Comparison of ENCODE assay signal across 15 cellular contexts in the genomic region with DNA sequence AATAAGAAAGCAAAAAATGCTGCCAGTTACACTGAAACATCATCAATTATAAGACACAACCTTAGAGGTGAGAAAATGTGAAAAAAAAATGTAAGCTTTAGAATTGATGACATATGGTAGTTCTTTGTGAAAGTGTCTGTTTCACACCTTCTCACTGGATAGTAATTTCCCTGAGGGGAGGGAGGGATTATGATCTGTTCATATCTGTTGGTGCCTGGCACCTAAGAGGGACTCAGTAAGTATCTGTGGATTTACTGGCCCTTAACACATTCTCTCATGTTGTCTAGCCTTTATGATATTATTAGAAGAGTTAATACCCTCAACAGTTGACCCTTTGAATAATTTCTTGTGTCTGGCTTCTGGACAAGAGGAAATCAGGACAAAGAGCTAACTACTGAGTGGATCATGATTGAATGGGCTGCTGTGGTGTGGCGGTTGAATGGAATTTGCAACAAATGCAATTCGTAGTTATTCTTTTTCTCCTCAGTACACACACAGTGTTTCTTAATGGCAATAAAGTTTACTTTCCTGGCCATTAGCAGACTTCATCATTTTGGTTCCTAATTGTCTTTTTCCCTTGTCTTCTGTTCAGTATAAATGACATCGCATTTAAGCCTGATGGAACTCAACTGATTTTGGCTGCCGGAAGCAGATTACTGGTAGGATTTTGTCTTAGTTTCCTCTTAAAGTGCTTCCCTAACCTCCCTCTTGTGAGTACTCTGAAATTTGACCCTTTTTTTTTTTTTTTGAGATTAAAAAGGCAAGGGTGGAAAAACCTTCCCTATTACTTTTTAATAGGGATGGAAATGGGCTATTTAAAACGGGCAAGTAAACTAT. TPM values are rescaled to one million over a fixed set of nuclear protein-coding genes. Genes with fewer than 3 reads are reported as not detected.
DNase-seq lines count a peak whose midpoint lies in the region; ATAC-seq, FAIRE-seq and TF ChIP-seq lines count a peak whose summit lies in the region.
"Had no signal": no experiment of that assay in that cellular context is flagged by ENCODE, and none has a peak within 500 bp of the region (broad histone marks: within the 10 kb centered on the region; RNA-seq: fewer than 3 reads in every experiment).

No MANE protein-coding gene starts in this region.

- H3K9me3 Mint-ChIP-seq in naive thymus-derived CD4-positive, alpha-beta T cell: no peaks in the 10 kb centered on the region
- H3K9me3 Mint-ChIP-seq: activated B cell treated with CpG ODN at 0.5 μM for 24 hours; naive thymus-derived CD8-positive, alpha-beta T cell had no signal

- FAIRE-seq in K562 (lab: Jason Lieb, UNC): no peak
- FAIRE-seq: small intestine had no signal

- peak overlapping the region in 1 of 10 donors; percentile 41 for H3K4me3 Mint-ChIP-seq in naive thymus-derived CD4-positive, alpha-beta T cell
- H3K4me3 Mint-ChIP-seq: activated B cell treated with CpG ODN at 0.5 μM for 24 hours; naive thymus-derived CD8-positive, alpha-beta T cell had no signal

- no peak for TF ChIP-seq POLR2A in K562 (conservative IDR thresholded peaks at IDR 0.05)
- no peak for TF ChIP-seq POLR2A in gastrocnemius medialis (IDR thresholded peaks at IDR 0.05)

- POLR2A ChIA-PET in K562 (lab: Yijun Ruan, JAX): interaction anchor here (0.7 to 2.1 kb wide), 4 partner anchors 9 to 133 kb away, joined by 3 to 15 read pairs (median 4); partner anchors contain the start of genes EFCAB12, IFT122 and MBD4
- POLR2A ChIA-PET in naive thymus-derived CD4-positive, alpha-beta T cell (lab: Charles Lee): interaction anchor here (2.1 kb wide), 1 partner anchor 8 kb away, joined by 7 read pairs; no protein-coding TSS in a partner anchor

- TF ChIP-seq EP300 in K562 (IDR thresholded peaks at IDR 0.05; ENCODE audit: low read length): peak; percentile 42; the same call in 1 of the 2 replicates

- H3K36me3 ChIP-seq in HUES64 (ENCODE audit: insufficient read depth, low read length): peaks cover 22% of the 10 kb centered on the region
- peaks cover 9% of the 10 kb centered on the region; the same call in 1 of the 3 replicates for H3K36me3 ChIP-seq in K562 (ENCODE audit: control insufficient read depth, insufficient read depth, low read length)
- peaks cover 0 to 6% (median 0%) of the 10 kb centered on the region in 3 experiments for H3K36me3 ChIP-seq in naive thymus-derived CD4-positive, alpha-beta T cell (ENCODE audit: control insufficient read depth in 2 of 3, insufficient read depth in 3 of 3, low read length in 3 of 3)
- H3K36me3 ChIP-seq in gastrocnemius medialis: peaks cover 0 to 5% of the 10 kb centered on the region in 2 donors

- no TSS peak for BruUV-seq in K562 (replicated peaks; lab: Mats Ljungman, UMichigan)

- no peak overlapping the region; the same call in 1 of the 2 replicates for H3K27ac ChIP-seq in HUES64 (ENCODE audit: low read depth, low read length)
- peak overlapping the region; percentile 72 for H3K27ac ChIP-seq in K562 (ENCODE audit: extremely low read depth, low read depth, low read length)
- H3K27ac ChIP-seq in naive thymus-derived CD4-positive, alpha-beta T cell (ENCODE audit: low read depth, low read length): no peak overlapping the region
- H3K27ac ChIP-seq in gastrocnemius medialis: no peak overlapping the region
- H3K27ac ChIP-seq: foreskin keratinocyte had no signal

- ATAC-seq in K562 (no peak), gastrocnemius medialis (no peak), HG03135 (IDR thresholded peaks at IDR 0.05; ENCODE audit: unreplicated experiment) (no peak)
- no peak for ATAC-seq in naive thymus-derived CD4-positive, alpha-beta T cell
- ATAC-seq: foreskin keratinocyte; naive thymus-derived CD8-positive, alpha-beta T cell had no signal

- CTCF ChIA-PET in K562 (lab: Yijun Ruan, JAX; ENCODE audit: low intra/inter-chr PET ratio): interaction anchor here (0.6 kb wide), 1 partner anchor 487 kb away, joined by 3 read pairs; no protein-coding TSS in a partner anchor
- CTCF ChIA-PET in naive thymus-derived CD4-positive, alpha-beta T cell (lab: Charles Lee): no interaction called here

- intact Hi-C loops in K562 (cut with micrococcal nuclease) (loop anchor here (10.0 kb wide), 1 partner anchor 1405 kb away; no protein-coding TSS in a partner anchor), gastrocnemius medialis (cut with DNase I; ENCODE audit: low total_unique reads) (no loop called here)
- intact Hi-C loops in naive thymus-derived CD4-positive, alpha-beta T cell (cut with micrococcal nuclease): loop anchor here in 1 of 2 donors (1.0 kb wide), 1 partner anchor 9 kb away; the partner anchor contains the start of gene IFT122

- H3K27ac Mint-ChIP-seq in naive thymus-derived CD4-positive, alpha-beta T cell: peak overlapping the region in 6 of 9 donors; percentile 9 to 94 (median 91)
- H3K27ac Mint-ChIP-seq: activated B cell treated with CpG ODN at 0.5 μM for 24 hours had no signal

- H3K79me2 ChIP-seq in K562 (ENCODE audit: control insufficient read depth, insufficient read depth, low read length): peaks cover 33% of the 10 kb centered on the region

- 78% methylated on average over 5 of the region's 5 CpGs for WGBS in HUES64
- WGBS in K562 (ENCODE audit: insufficient coverage, low coverage, missing lambda C conversion rate): 6% methylated on average over 5 of the region's 5 CpGs

- peaks cover 0 to 14% (median 13%) of the 10 kb centered on the region in 7 donors for H3K4me1 Mint-ChIP-seq in naive thymus-derived CD4-positive, alpha-beta T cell
- H3K4me1 Mint-ChIP-seq: activated B cell treated with CpG ODN at 0.5 μM for 24 hours had no signal

- peaks cover 5 to 23% (median 20%) of the 10 kb centered on the region in 5 donors for H3K36me3 Mint-ChIP-seq in naive thymus-derived CD4-positive, alpha-beta T cell

- H3K9ac ChIP-seq in HUES64 (ENCODE audit: low read depth, low read length) (peak overlapping the region; percentile 7; the same call in 1 of the 2 replicates), K562 (ENCODE audit: insufficient read depth in 1 of 2, low read depth in 2 of 2, low read length in 2 of 2) (peak overlapping the region in 1 of 2 experiments; percentile 67; a peak in 2 of 4 replicates)

- in situ Hi-C loops in K562 (cut with MboI): no loop called here
- in situ Hi-C loops in gastrocnemius medialis (cut with MboI; ENCODE audit: low sequenced_read_pairs in 4 of 4): no loop called here

- H3K9me3 ChIP-seq in HUES64 (ENCODE audit: insufficient read depth, low read depth, low read length) (no peaks in the 10 kb centered on the region), K562 (replicated peaks; ENCODE audit: control insufficient read depth, insufficient read depth, low read depth, low read length) (no peaks in the 10 kb centered on the region), gastrocnemius medialis (no peaks in the 10 kb centered on the region)
- H3K9me3 ChIP-seq in naive thymus-derived CD4-positive, alpha-beta T cell (ENCODE audit: control insufficient read depth in 2 of 3, low read length in 3 of 3): no peaks in the 10 kb centered on the region

- no peaks in the 10 kb centered on the region for H4K20me1 ChIP-seq in K562 (replicated peaks; ENCODE audit: control insufficient read depth, insufficient read depth, low read length)

- H3K4me2 ChIP-seq in K562 (ENCODE audit: insufficient read depth, low read length): peak overlapping the region; percentile 31

- H3K4me3 ChIP-seq in HUES64 (ENCODE audit: low read length) (no peak overlapping the region), K562 (no peak overlapping the region), gastrocnemius medialis (no peak overlapping the region)
- H3K4me3 ChIP-seq in naive thymus-derived CD4-positive, alpha-beta T cell (ENCODE audit: low read length): no peak overlapping the region

- TF ChIP-seq RAD21 in K562 (CRISPR knock-in tag; conservative IDR thresholded peaks at IDR 0.05 in 1 of 2, IDR thresholded peaks at IDR 0.05 in 1 of 2): no peak

- H2AFZ ChIP-seq in K562 (ENCODE audit: low read depth, low read length): peak overlapping the region; percentile 81

- H3K4me1 ChIP-seq in HUES64 (ENCODE audit: insufficient read depth, low read length): peaks cover 34% of the 10 kb centered on the region
- peaks cover 14 to 47% of the 10 kb centered on the region in 2 experiments; a peak in 4 of 5 replicates for H3K4me1 ChIP-seq in K562 (replicated peaks in 1 of 2; ENCODE audit: control insufficient read depth in 2 of 2, insufficient read depth in 2 of 2, low read length in 2 of 2)
- peaks cover 0 to 3% of the 10 kb centered on the region in 2 donors for H3K4me1 ChIP-seq in naive thymus-derived CD4-positive, alpha-beta T cell (ENCODE audit: control insufficient read depth in 2 of 2, insufficient read depth in 2 of 2, low read length in 2 of 2)
- peaks cover 0 to 5% of the 10 kb centered on the region in 2 donors for H3K4me1 ChIP-seq in gastrocnemius medialis
- H3K4me1 ChIP-seq: foreskin keratinocyte had no signal

- H3K27me3 ChIP-seq in HUES64 (ENCODE audit: insufficient read depth, low read length) (no peaks in the 10 kb centered on the region), K562 (ENCODE audit: control insufficient read depth in 2 of 2, insufficient read depth in 2 of 2, low read length in 2 of 2) (no peaks in the 10 kb centered on the region), gastrocnemius medialis (no peaks in the 10 kb centered on the region)
- no peaks in the 10 kb centered on the region for H3K27me3 ChIP-seq in naive thymus-derived CD4-positive, alpha-beta T cell (ENCODE audit: control insufficient read depth in 2 of 2, insufficient read depth in 2 of 2, low read length in 2 of 2)
- H3K27me3 ChIP-seq: foreskin keratinocyte had no signal

- DNase-seq in K562 (ENCODE audit: extremely low read depth in 1 of 4, low spot score in 3 of 4): peak in 1 of 4 experiments; percentile 47
- DNase-seq in naive thymus-derived CD4-positive, alpha-beta T cell: no peak
- no peak for DNase-seq in gastrocnemius medialis
- DNase-seq in activated CD4-positive, CD25-positive, alpha-beta regulatory T cell treated with anti-CD3 and anti-CD28 coated beads, Interleukin-2, amount 50 U/mL, for 72 hours: no peak
- DNase-seq: activated B cell treated with CpG ODN at 0.5 μM for 24 hours; AML-193; DMS79 treated with DMSO at 0.1 percent for 48 hours; foreskin keratinocyte; naive thymus-derived CD8-positive, alpha-beta T cell; NCI-H1694; NCI-H748 treated with DMSO at 0.1 percent for 48 hours; small intestine; substantia nigra had no signal

- no peaks in the 10 kb centered on the region for H3K27me3 Mint-ChIP-seq in naive thymus-derived CD4-positive, alpha-beta T cell
- H3K27me3 Mint-ChIP-seq: activated B cell treated with CpG ODN at 0.5 μM for 24 hours; naive thymus-derived CD8-positive, alpha-beta T cell had no signal

- H3K9me1 ChIP-seq in K562 (ENCODE audit: control insufficient read depth, insufficient read depth, low read length): no peaks in the 10 kb centered on the region

- no peak for TF ChIP-seq CTCF in K562 (IDR thresholded peaks at IDR 0.05 in 2 of 3, conservative IDR thresholded peaks at IDR 0.05 in 1 of 3; ENCODE audit: insufficient read depth in 2 of 3, low read depth in 1 of 3, low read length in 3 of 3)
- no peak for TF ChIP-seq CTCF in gastrocnemius medialis (IDR thresholded peaks at IDR 0.05 in 4 of 5, conservative IDR thresholded peaks at IDR 0.05 in 1 of 5)

RNA-seq across cellular contexts. Expression of gene IFT122, which starts 9.5 kb away (rescaled TPM):
- polyA plus RNA-seq in HUES64 (2013, experiment 1 of 2): 17.8 TPM
- 21.4 TPM for polyA plus RNA-seq in HUES64 (2013, experiment 2 of 2)
- 118 and 123 TPM in 2 replicates for total RNA-seq in K562 (2011; cell fraction: chromatin; rRNA removed; ENCODE audit: low replicate concordance)
- 58.6 and 64.5 TPM in 2 replicates for total RNA-seq in K562 (2011; cell fraction: nucleolus; rRNA removed)
- total RNA-seq in K562 (2011; cell fraction: nucleoplasm; rRNA removed): 64.7 and 77.3 TPM in 2 replicates
- total RNA-seq in K562 (2014; rRNA removed) (7.0 and 8.8 TPM in 2 replicates), K562 (2014; rRNA removed; fragmentation: Illumina TruSeq; extraction: Trizol) (7.1 and 8.4 TPM in 2 replicates), K562 (2015; rRNA removed; fragmentation: Illumina TruSeq; extraction: Trizol) (7.7 and 8.2 TPM in 2 replicates), K562 (2021) (11.1 and 12.9 TPM in 2 replicates), gastrocnemius medialis (10 to 100 TPM in 1 of 4 donors, 1 to 10 TPM in 3; 4.6 to 16.4 (median 5.9) TPM)
- polyA plus RNA-seq in K562 (2011; rRNA removed) (11.5 and 15.5 TPM in 2 replicates), K562 (2014; fragmentation: Illumina TruSeq; extraction: Trizol) (8.4 and 9.0 TPM in 2 replicates), K562 (2014; fragmentation: Nextera tagmentation; extraction: Ambion mirVana) (1 to 10 TPM; 2.4 to 7.0 TPM), K562 (2014; rRNA removed) (9.6 and 11.1 TPM in 2 replicates)
- 11.0 and 12.7 TPM in 2 replicates for polyA plus RNA-seq in K562 (2011; cell fraction: cytosol; rRNA removed)
- 45.8 and 67.6 TPM in 2 replicates for polyA plus RNA-seq in K562 (2011; cell fraction: nucleus; rRNA removed)
- polyA plus RNA-seq in K562 (2012): 12.8 and 21.8 TPM in 2 replicates
- 26.7 and 28.2 TPM in 2 replicates for polyA minus RNA-seq in K562 (2011; rRNA and poly(A)+ RNA removed)
- 7.8 and 15.9 TPM in 2 replicates for polyA minus RNA-seq in K562 (2011; cell fraction: cytosol; rRNA and poly(A)+ RNA removed)
- polyA minus RNA-seq in K562 (2011; cell fraction: nucleus; rRNA and poly(A)+ RNA removed): 24.5 and 32.7 TPM in 2 replicates
- 10 to 100 TPM; 16.6 to 25.2 (median 18.8) TPM for total RNA-seq in naive thymus-derived CD4-positive, alpha-beta T cell
- polyA plus RNA-seq in naive thymus-derived CD4-positive, alpha-beta T cell: 1 to 10 TPM; 3.3 to 9.8 TPM

RNA-seq across cellular contexts. Expression of gene MBD4, which starts 9.7 kb away (rescaled TPM):
- polyA plus RNA-seq in HUES64 (2013, experiment 1 of 2): 34.0 TPM
- polyA plus RNA-seq in HUES64 (2013, experiment 2 of 2): 34.3 TPM
- total RNA-seq in K562 (2011; cell fraction: chromatin; rRNA removed; ENCODE audit: low replicate concordance): 34.9 and 102 TPM in 2 replicates
- 20.8 and 23.4 TPM in 2 replicates for total RNA-seq in K562 (2011; cell fraction: nucleolus; rRNA removed)
- 40.0 and 49.9 TPM in 2 replicates for total RNA-seq in K562 (2011; cell fraction: nucleoplasm; rRNA removed)
- total RNA-seq in K562 (2014; rRNA removed) (28.4 and 32.8 TPM in 2 replicates), K562 (2014; rRNA removed; fragmentation: Illumina TruSeq; extraction: Trizol) (41.7 and 49.6 TPM in 2 replicates), K562 (2015; rRNA removed; fragmentation: Illumina TruSeq; extraction: Trizol) (47.4 and 55.1 TPM in 2 replicates), K562 (2021) (36.3 and 37.9 TPM in 2 replicates), gastrocnemius medialis (10 to 100 TPM; 15.4 to 18.1 (median 16.4) TPM)
- polyA plus RNA-seq in K562 (2011; rRNA removed) (60.2 and 63.9 TPM in 2 replicates), K562 (2014; fragmentation: Illumina TruSeq; extraction: Trizol) (43.5 and 49.1 TPM in 2 replicates), K562 (2014; fragmentation: Nextera tagmentation; extraction: Ambion mirVana) (10 to 100 TPM; 13.3 to 16.6 TPM), K562 (2014; rRNA removed) (39.0 and 48.0 TPM in 2 replicates)
- 13.2 and 24.9 TPM in 2 replicates for polyA plus RNA-seq in K562 (2011; cell fraction: cytosol; rRNA removed)
- 94.0 and 147 TPM in 2 replicates for polyA plus RNA-seq in K562 (2011; cell fraction: nucleus; rRNA removed)
- 27.5 and 38.7 TPM in 2 replicates for polyA plus RNA-seq in K562 (2012)
- 46.8 and 52.4 TPM in 2 replicates for polyA minus RNA-seq in K562 (2011; rRNA and poly(A)+ RNA removed)
- 12.2 and 21.6 TPM in 2 replicates for polyA minus RNA-seq in K562 (2011; cell fraction: cytosol; rRNA and poly(A)+ RNA removed)
- polyA minus RNA-seq in K562 (2011; cell fraction: nucleus; rRNA and poly(A)+ RNA removed): 42.0 and 96.6 TPM in 2 replicates
- 10 to 100 TPM; 37.9 to 56.6 (median 53.1) TPM for total RNA-seq in naive thymus-derived CD4-positive, alpha-beta T cell
- polyA plus RNA-seq in naive thymus-derived CD4-positive, alpha-beta T cell: 10 to 100 TPM; 45.2 to 46.9 TPM

RNA-seq across cellular contexts. Expression of gene EFCAB12, which starts 21.1 kb away (rescaled TPM):
- polyA plus RNA-seq in HUES64 (2013, experiment 1 of 2): 0.45 TPM
- polyA plus RNA-seq in HUES64 (2013, experiment 2 of 2): 0.51 TPM
- 2.6 and 4.9 TPM in 2 replicates for total RNA-seq in K562 (2011; cell fraction: chromatin; rRNA removed; ENCODE audit: low replicate concordance)
- total RNA-seq in K562 (2011; cell fraction: nucleolus; rRNA removed): 1.3 and 1.5 TPM in 2 replicates
- 2.2 and 4.1 TPM in 2 replicates for total RNA-seq in K562 (2011; cell fraction: nucleoplasm; rRNA removed)
- 0.45 and 0.54 TPM in 2 replicates for total RNA-seq in K562 (2014; rRNA removed)
- 0.29 and 0.44 TPM in 2 replicates for total RNA-seq in K562 (2014; rRNA removed; fragmentation: Illumina TruSeq; extraction: Trizol)
- total RNA-seq in K562 (2015; rRNA removed; fragmentation: Illumina TruSeq; extraction: Trizol): 0.72 and 0.76 TPM in 2 replicates
- 0.95 and 1.1 TPM in 2 replicates for total RNA-seq in K562 (2021)
- 0.56 and 0.57 TPM in 2 replicates for polyA plus RNA-seq in K562 (2011; rRNA removed)
- polyA plus RNA-seq in K562 (2011; cell fraction: cytosol; rRNA removed): 0.31 and 0.46 TPM in 2 replicates
- polyA plus RNA-seq in K562 (2011; cell fraction: nucleus; rRNA removed): 2.7 and 8.5 TPM in 2 replicates
- 1.3 and 1.5 TPM in 2 replicates for polyA plus RNA-seq in K562 (2012)
- 0.76 and 0.95 TPM in 2 replicates for polyA plus RNA-seq in K562 (2014; fragmentation: Illumina TruSeq; extraction: Trizol)
- under 1 TPM in 1 of 2 experiments, not detected in 1; 0.08 TPM for polyA plus RNA-seq in K562 (2014; fragmentation: Nextera tagmentation; extraction: Ambion mirVana)
- 0.56 and 0.69 TPM in 2 replicates for polyA plus RNA-seq in K562 (2014; rRNA removed)
- polyA minus RNA-seq in K562 (2011; rRNA and poly(A)+ RNA removed): 0.46 and 0.93 TPM in 2 replicates
- not detected in 2 replicates for polyA minus RNA-seq in K562 (2011; cell fraction: cytosol; rRNA and poly(A)+ RNA removed)
- 1.4 and 1.5 TPM in 2 replicates for polyA minus RNA-seq in K562 (2011; cell fraction: nucleus; rRNA and poly(A)+ RNA removed)
- 1 to 10 TPM; 1.5 to 2.7 (median 2.3) TPM for total RNA-seq in naive thymus-derived CD4-positive, alpha-beta T cell
- polyA plus RNA-seq in naive thymus-derived CD4-positive, alpha-beta T cell: under 1 TPM in 1 of 2 donors, not detected in 1; 0.31 TPM
- total RNA-seq in gastrocnemius medialis: not detected
